13 cellular contexts compared by ENCODE assay signal in genomic region chr7:120740348-120740747, GRCh38.
DNase-seq lines count a peak whose midpoint lies in the region; ATAC-seq and TF ChIP-seq lines count a peak whose summit lies in the region.
"Had no signal": no experiment of that assay in that cellular context is flagged by ENCODE, and none has a peak within 500 bp of the region (broad histone marks: within the 10 kb centered on the region; RNA-seq: fewer than 3 reads in every experiment).

No MANE protein-coding gene starts in this region.

- H3K27ac Mint-ChIP-seq in HFFc6, result no peak overlapping the region
- H3K27ac Mint-ChIP-seq: activated naive CD4-positive, alpha-beta T cell treated with anti-CD3 and anti-CD28 coated beads for 36 hours; stimulated activated effector memory CD8-positive, alpha-beta T cell treated with anti-CD3 and anti-CD28 coated beads, Interleukin-12 subunit alpha, Interleukin-12 subunit beta, amount 100 ng/mL, for 72 hours had no signal

- CTCF ChIA-PET in A673 (lab: Charles Lee), result no interaction called here

- no peak for ATAC-seq in HG03521 (IDR thresholded peaks at IDR 0.05; ENCODE audit: unreplicated experiment)
- ATAC-seq: stimulated activated effector memory CD8-positive, alpha-beta T cell treated with anti-CD3 and anti-CD28 coated beads, Interleukin-12 subunit alpha, Interleukin-12 subunit beta, amount 100 ng/mL, for 72 hours had no signal

- WGBS in spleen, 5 donors, result 14 to 30% (median 17%) methylated on average over 3 of the region's 3 CpGs

- intact Hi-C loops in spleen (cut with DNase I; ENCODE audit: low total_unique reads) (no loop called here), A673 (cut with micrococcal nuclease; ENCODE audit: unreplicated experiment) (no loop called here)

- H3K9ac ChIP-seq in muscle layer of colon (ENCODE audit: low read length), result peak overlapping the region; percentile 6

- H3K27me3 Mint-ChIP-seq in HFFc6 (ENCODE audit: insufficient read depth), result no peaks in the 10 kb centered on the region

- H3K4me1 ChIP-seq in muscle layer of colon (ENCODE audit: insufficient read depth, low read length) (peaks cover 3% of the 10 kb centered on the region), spleen (no peaks in the 10 kb centered on the region), A673 (ENCODE audit: insufficient read depth, low read length, poor library complexity, severe bottlenecking) (no peaks in the 10 kb centered on the region)

- no TSS peak for BruUV-seq in A673 (replicated peaks; lab: Mats Ljungman, UMichigan)

- no peak for TF ChIP-seq POLR2A in spleen (IDR thresholded peaks at IDR 0.05)

- TF ChIP-seq CTCF in spleen (IDR thresholded peaks at IDR 0.05 in 8 of 11, conservative IDR thresholded peaks at IDR 0.05 in 3 of 11) (no peak), HFFc6 (IDR thresholded peaks at IDR 0.05) (no peak), A673 (conservative IDR thresholded peaks at IDR 0.05; ENCODE audit: low read depth, low read length) (no peak)

- H3K27ac ChIP-seq in muscle layer of colon (ENCODE audit: low read depth, low read length) (peak overlapping the region; percentile 39), spleen (peak overlapping the region in 4 of 8 donors; percentile 12 to 61 (median 46)), A673 (ENCODE audit: low read depth, low read length, poor library complexity, severe bottlenecking) (no peak overlapping the region)

- DNase-seq in DMS53 (lab: John Stamatoyannopoulos, UW) (peak; percentile 94), NCI-H2196 treated with DMSO at 0.1 percent for 48 hours (lab: John Stamatoyannopoulos, UW; ENCODE audit: unreplicated experiment) (peak; percentile 32), dermis microvascular lymphatic vessel endothelial cell (ENCODE audit: low read depth in 2 of 2) (peak; percentile 38 to 87), spleen (no peak), HFFc6 (no peak), A673 (ENCODE audit: low spot score) (no peak)
- DNase-seq: activated CD4-positive, CD25-positive, alpha-beta regulatory T cell treated with anti-CD3 and anti-CD28 coated beads, Interleukin-2, amount 50 U/mL, for 72 hours; activated naive CD4-positive, alpha-beta T cell treated with anti-CD3 and anti-CD28 coated beads for 36 hours; mesendoderm; stimulated activated CD4-positive, alpha-beta T cell treated with anti-CD3 and anti-CD28 coated beads, Interleukin-12 subunit alpha, Interleukin-12 subunit beta, amount 100 ng/mL, for 4 hours had no signal

- POLR2A ChIA-PET in A673 (lab: Charles Lee; ENCODE audit: low non-redundant PET), result no interaction called here

- H3K4me3 ChIP-seq in muscle layer of colon (ENCODE audit: low read depth in 1 of 2, low read length in 2 of 2) (peak overlapping the region; percentile 29 to 43), spleen (peak overlapping the region in 3 of 8 donors; percentile 16 to 51 (median 25)), A673 (ENCODE audit: low read depth, low read length, poor library complexity, severe bottlenecking) (no peak overlapping the region)

- no peaks in the 10 kb centered on the region for H3K36me3 Mint-ChIP-seq in HFFc6 (ENCODE audit: low read depth)
- H3K36me3 Mint-ChIP-seq: stimulated activated effector memory CD8-positive, alpha-beta T cell treated with anti-CD3 and anti-CD28 coated beads, Interleukin-12 subunit alpha, Interleukin-12 subunit beta, amount 100 ng/mL, for 72 hours had no signal

- H3K9me3 Mint-ChIP-seq in HFFc6, result no peaks in the 10 kb centered on the region
- H3K9me3 Mint-ChIP-seq: activated naive CD4-positive, alpha-beta T cell treated with anti-CD3 and anti-CD28 coated beads for 36 hours had no signal

- no peaks in the 10 kb centered on the region for H3K36me3 ChIP-seq in muscle layer of colon (ENCODE audit: insufficient read depth, low read length)
- no peaks in the 10 kb centered on the region for H3K36me3 ChIP-seq in spleen
- H3K36me3 ChIP-seq in A673 (ENCODE audit: insufficient read depth, low read length, poor library complexity, severe bottlenecking), result no peaks in the 10 kb centered on the region

- H3K4me1 Mint-ChIP-seq in HFFc6 (ENCODE audit: low read depth), result no peaks in the 10 kb centered on the region
- H3K4me1 Mint-ChIP-seq: stimulated activated effector memory CD8-positive, alpha-beta T cell treated with anti-CD3 and anti-CD28 coated beads, Interleukin-12 subunit alpha, Interleukin-12 subunit beta, amount 100 ng/mL, for 72 hours had no signal

- H3K9me3 ChIP-seq in muscle layer of colon (ENCODE audit: low read length) (no peaks in the 10 kb centered on the region), spleen (no peaks in the 10 kb centered on the region), A673 (ENCODE audit: low read depth, low read length, poor library complexity, severe bottlenecking) (no peaks in the 10 kb centered on the region)

- H3K4me3 Mint-ChIP-seq in HFFc6, result no peak overlapping the region; the same call in 1 of the 2 replicates
- H3K4me3 Mint-ChIP-seq: activated naive CD4-positive, alpha-beta T cell treated with anti-CD3 and anti-CD28 coated beads for 36 hours; stimulated activated effector memory CD8-positive, alpha-beta T cell treated with anti-CD3 and anti-CD28 coated beads, Interleukin-12 subunit alpha, Interleukin-12 subunit beta, amount 100 ng/mL, for 72 hours had no signal

- H3K27me3 ChIP-seq in muscle layer of colon (ENCODE audit: control insufficient read depth in 1 of 2, insufficient read depth in 2 of 2, low read length in 2 of 2) (no peaks in the 10 kb centered on the region), spleen (replicated peaks in 1 of 7) (no peaks in the 10 kb centered on the region), A673 (replicated peaks; ENCODE audit: insufficient read depth, low read depth, low read length, poor library complexity) (no peaks in the 10 kb centered on the region)

Comparison
In these comparisons a context has a peak if more than half of its experiments do, and no peak if none do; other contexts are left out.
1. DNase-seq: peak in DMS53 (single experiment), NCI-H2196 treated with DMSO at 0.1 percent for 48 hours (single experiment) and dermis microvascular lymphatic vessel endothelial cell (2 of 2); none in spleen (single experiment), HFFc6 (single experiment) and A673 (single experiment).